Comparison of ENCODE assay signal across 9 cellular contexts in the genomic region with DNA sequence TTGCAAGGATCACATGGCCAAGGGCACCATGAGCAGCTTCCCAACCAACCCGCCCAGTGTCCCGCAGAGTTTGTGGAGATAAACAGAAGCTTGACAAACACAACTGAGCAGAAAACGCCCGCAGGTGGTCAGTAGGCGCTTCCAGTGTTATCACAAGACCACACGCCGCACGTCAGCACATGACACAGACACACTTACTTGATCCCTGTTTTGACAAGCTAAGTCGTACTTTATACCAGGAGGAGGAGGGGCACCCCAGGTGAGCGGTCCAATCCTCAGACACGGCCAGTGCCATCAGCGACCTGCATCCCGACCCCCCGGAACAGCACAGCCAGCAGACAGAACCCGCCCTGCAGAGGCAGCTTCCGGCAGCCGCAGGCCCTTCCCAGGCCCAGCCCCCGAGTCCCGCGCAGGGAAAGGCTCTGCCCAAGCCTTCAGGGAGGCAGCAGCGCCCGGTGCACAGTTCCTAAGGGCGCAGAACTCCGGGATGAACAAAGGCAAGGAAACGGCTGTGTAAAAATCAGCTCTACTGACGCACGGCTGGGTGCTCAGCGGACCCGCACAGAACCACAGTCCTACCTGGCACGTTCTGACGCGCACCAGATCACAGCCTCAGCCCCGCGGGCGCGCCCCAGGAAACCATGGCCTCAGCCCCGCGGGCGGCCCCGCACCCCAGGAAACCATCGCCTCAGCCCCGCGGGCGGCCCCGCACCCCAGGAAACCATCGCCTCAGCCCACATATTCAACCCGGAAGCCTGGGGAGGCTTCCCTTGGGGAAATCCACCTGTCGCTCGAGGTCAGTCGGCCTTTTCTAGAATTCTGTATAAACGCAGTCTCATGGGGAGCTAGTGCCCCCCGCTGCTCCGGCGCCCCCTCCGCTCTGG. TPM values are rescaled to one million over a fixed set of nuclear protein-coding genes. Genes with fewer than 3 reads are reported as not detected.
A peak's percentile ranks its signal among the peaks of the same experiment; 100 is the strongest.
DNase-seq lines count a peak whose midpoint lies in the region; ATAC-seq and TF ChIP-seq lines count a peak whose summit lies in the region.
"Had no signal": no experiment of that assay in that cellular context is flagged by ENCODE, and none has a peak within 500 bp of the region (broad histone marks: within the 10 kb centered on the region; RNA-seq: fewer than 3 reads in every experiment).

No MANE protein-coding gene starts in this region.

- no peaks in the 10 kb centered on the region for H3K27me3 ChIP-seq in CD4-positive, alpha-beta memory T cell (ENCODE audit: insufficient read depth, low read length)
- H3K27me3 ChIP-seq in IMR-90 (ENCODE audit: control insufficient read depth, insufficient read depth, low read length) = no peaks in the 10 kb centered on the region

- no peak overlapping the region for H4K8ac ChIP-seq in IMR-90 (ENCODE audit: low read depth in 2 of 2, low read length in 2 of 2)

- H3K4me2 ChIP-seq in IMR-90 (ENCODE audit: low read depth, low read length) = no peak overlapping the region

- H3K27me3 Mint-ChIP-seq in CD4-positive, alpha-beta memory T cell = no peaks in the 10 kb centered on the region
- no peaks in the 10 kb centered on the region for H3K27me3 Mint-ChIP-seq in activated T-cell treated with anti-CD3 and anti-CD28 coated beads, Interleukin-2, amount 50 U/mL, for 72 hours (ENCODE audit: low read depth)

- no peak overlapping the region for H2AK5ac ChIP-seq in IMR-90 (ENCODE audit: low read depth, low read length)

- CTCF ChIA-PET in CD4-positive, alpha-beta memory T cell (lab: Charles Lee; ENCODE audit: partially characterized antibody) = interaction anchor here (1.0 to 1.3 kb wide), 3 partner anchors 16 to 143 kb away, joined by 3 to 5 read pairs (median 3); a partner anchor contains a TSS
- CTCF ChIA-PET in IMR-90 (lab: Yijun Ruan, JAX) = no interaction called here

- H2BK5ac ChIP-seq in IMR-90 (ENCODE audit: low read depth, low read length, poor library complexity, severe bottlenecking) = no peak overlapping the region

- dilution Hi-C loops in IMR-90 (cut with HindIII; ENCODE audit: low sequenced_read_pairs, unreplicated experiment) = no loop called here

- no peak overlapping the region for H2BK120ac ChIP-seq in IMR-90 (ENCODE audit: low read depth, low read length)

- no peak overlapping the region for H4K91ac ChIP-seq in IMR-90 (ENCODE audit: insufficient read depth, low read depth, low read length)

- POLR2A ChIA-PET in CD4-positive, alpha-beta memory T cell (lab: Charles Lee; ENCODE audit: partially characterized antibody) = interaction anchor here (0.6 to 2.0 kb wide), 6 partner anchors 10 to 97 kb away, joined by 3 to 19 read pairs (median 4); a partner anchor contains a TSS
- POLR2A ChIA-PET in IMR-90 (lab: Charles Lee; ENCODE audit: unreplicated experiment) = no interaction called here

- H4K5ac ChIP-seq in IMR-90 (ENCODE audit: low read depth, low read length) = no peak overlapping the region

- H3K27ac Mint-ChIP-seq in CD4-positive, alpha-beta memory T cell = peak overlapping the region; percentile 94 to 99 (median 97)
- peak overlapping the region; percentile 50 for H3K27ac Mint-ChIP-seq in activated T-cell treated with anti-CD3 and anti-CD28 coated beads, Interleukin-2, amount 50 U/mL, for 72 hours

- H3K4me1 ChIP-seq in CD4-positive, alpha-beta memory T cell (ENCODE audit: insufficient read depth, low read length) = peaks cover 75% of the 10 kb centered on the region
- peaks cover 9% of the 10 kb centered on the region for H3K4me1 ChIP-seq in IMR-90 (ENCODE audit: control insufficient read depth, insufficient read depth, low read length)
- H3K4me1 ChIP-seq in mucosa of descending colon (ENCODE audit: low read depth) = peaks cover 49% of the 10 kb centered on the region

- H3K9ac ChIP-seq in IMR-90 (ENCODE audit: low read depth, low read length) = no peak overlapping the region

- H2AFZ ChIP-seq in IMR-90 (replicated peaks; ENCODE audit: low read length, poor library complexity) = no peak overlapping the region

- H2BK20ac ChIP-seq in IMR-90 (ENCODE audit: low read depth, low read length) = no peak overlapping the region

- no peak for ATAC-seq in IMR-90 (ENCODE audit: low read depth)
- peak; percentile 53 to 65 for ATAC-seq in activated T-cell treated with anti-CD3 and anti-CD28 coated beads, Interleukin-2, amount 50 U/mL, for 72 hours (replicated peaks in 1 of 2)
- peak; percentile 44 for ATAC-seq in mucosa of descending colon
- no peak for ATAC-seq in GM21619 (IDR thresholded peaks at IDR 0.05; ENCODE audit: unreplicated experiment)

- peaks cover 4 to 11% of the 10 kb centered on the region in 2 donors for H3K36me3 Mint-ChIP-seq in CD4-positive, alpha-beta memory T cell
- H3K36me3 Mint-ChIP-seq in activated T-cell treated with anti-CD3 and anti-CD28 coated beads, Interleukin-2, amount 50 U/mL, for 72 hours (ENCODE audit: insufficient read depth in 2 of 2) = no peaks in the 10 kb centered on the region

- peaks cover 26% of the 10 kb centered on the region for H3K9me1 ChIP-seq in IMR-90 (ENCODE audit: insufficient read depth, low read length)

- no peak overlapping the region for H3K23ac ChIP-seq in IMR-90 (ENCODE audit: low read depth, low read length)

- no peak overlapping the region for H3K4ac ChIP-seq in IMR-90 (ENCODE audit: low read depth, low read length)

- no peak overlapping the region for H3K56ac ChIP-seq in IMR-90 (ENCODE audit: extremely low read depth, insufficient read depth, low read length)

- peaks cover 40 to 77% (median 50%) of the 10 kb centered on the region in 4 donors for H3K4me1 Mint-ChIP-seq in CD4-positive, alpha-beta memory T cell
- H3K4me1 Mint-ChIP-seq in activated T-cell treated with anti-CD3 and anti-CD28 coated beads, Interleukin-2, amount 50 U/mL, for 72 hours (ENCODE audit: low read depth) = peaks cover 66% of the 10 kb centered on the region

- no peak overlapping the region for H2BK15ac ChIP-seq in IMR-90 (ENCODE audit: low read depth, low read length)

- no peaks in the 10 kb centered on the region for H3K9me3 ChIP-seq in CD4-positive, alpha-beta memory T cell (ENCODE audit: control insufficient read depth in 1 of 2, low read length in 2 of 2)
- no peaks in the 10 kb centered on the region for H3K9me3 ChIP-seq in IMR-90 (ENCODE audit: control insufficient read depth, insufficient read depth, low read length)
- H3K9me3 ChIP-seq in mucosa of descending colon = no peaks in the 10 kb centered on the region

- no peak overlapping the region for H3K14ac ChIP-seq in IMR-90 (replicated peaks; ENCODE audit: low read depth, low read length)

- peak; percentile 88 to 93 (median 90) for DNase-seq in CD4-positive, alpha-beta memory T cell
- DNase-seq in IMR-90 = no peak
- peak; percentile 65 to 66 for DNase-seq in activated T-cell treated with anti-CD3 and anti-CD28 coated beads, Interleukin-2, amount 50 U/mL, for 72 hours
- peak; percentile 57 to 82 (median 75) for DNase-seq in mucosa of descending colon
- no peak for DNase-seq in NCI-H2107 treated with DMSO at 0.1 percent for 48 hours (lab: John Stamatoyannopoulos, UW; ENCODE audit: unreplicated experiment)
- DNase-seq in NCI-H510A (lab: John Stamatoyannopoulos, UW) = no peak
- no peak for DNase-seq in NCI-H446 treated with DMSO at 0.1 percent for 48 hours (lab: John Stamatoyannopoulos, UW)

- H3K27ac ChIP-seq in CD4-positive, alpha-beta memory T cell (ENCODE audit: low read depth, low read length) = peak overlapping the region; percentile 62
- H3K27ac ChIP-seq in IMR-90 (ENCODE audit: insufficient read depth, low read length) = no peak overlapping the region

- H3K9me3 Mint-ChIP-seq in CD4-positive, alpha-beta memory T cell = peaks cover 0 to 5% (median 0%) of the 10 kb centered on the region in 8 donors
- no peaks in the 10 kb centered on the region for H3K9me3 Mint-ChIP-seq in activated T-cell treated with anti-CD3 and anti-CD28 coated beads, Interleukin-2, amount 50 U/mL, for 72 hours

- TF ChIP-seq CTCF in IMR-90 (conservative IDR thresholded peaks at IDR 0.05; ENCODE audit: low read depth, low read length) (no peak), mucosa of descending colon (IDR thresholded peaks at IDR 0.05) (no peak)

- TF ChIP-seq POLR2A in IMR-90 (IDR thresholded peaks at IDR 0.05; ENCODE audit: low read depth, low read length) = no peak

- TF ChIP-seq RAD21 in IMR-90 (IDR thresholded peaks at IDR 0.05; ENCODE audit: low read length) = no peak

- no peak overlapping the region for H3K18ac ChIP-seq in IMR-90 (ENCODE audit: low read depth, low read length)

- 82% methylated on average over 41 of the region's 55 CpGs; no CpG with 5 or more reads in 1 of the 2 experiments for WGBS in IMR-90 (ENCODE audit: extremely low coverage in 2 of 2, insufficient read length in 1 of 2), 2 experiments

- H4K20me1 ChIP-seq in IMR-90 (ENCODE audit: insufficient read depth, low read length) = peaks cover 80% of the 10 kb centered on the region

- in situ Hi-C loops in IMR-90 (cut with MboI; ENCODE audit: low sequenced_read_pairs) = no loop called here

- H3K79me1 ChIP-seq in IMR-90 (ENCODE audit: low read depth in 1 of 2, low read length in 2 of 2) = peaks cover 32 to 68% of the 10 kb centered on the region in 2 experiments

- no peaks in the 10 kb centered on the region for H3K36me3 ChIP-seq in CD4-positive, alpha-beta memory T cell (ENCODE audit: insufficient read depth, low read length)
- H3K36me3 ChIP-seq in IMR-90 (ENCODE audit: control insufficient read depth, insufficient read depth, low read length) (no peaks in the 10 kb centered on the region; the same call in 1 of the 2 replicates), mucosa of descending colon (ENCODE audit: low read depth) (no peaks in the 10 kb centered on the region)

- H3K4me3 ChIP-seq in CD4-positive, alpha-beta memory T cell (ENCODE audit: low read length in 2 of 2) = peak overlapping the region; percentile 22 to 60
- H3K4me3 ChIP-seq in IMR-90 (ENCODE audit: insufficient read depth, low read depth, low read length) (no peak overlapping the region), mucosa of descending colon (no peak overlapping the region)

- peak overlapping the region; percentile 69 to 85 (median 80) for H3K4me3 Mint-ChIP-seq in CD4-positive, alpha-beta memory T cell
- peak overlapping the region; percentile 71 to 86 for H3K4me3 Mint-ChIP-seq in activated T-cell treated with anti-CD3 and anti-CD28 coated beads, Interleukin-2, amount 50 U/mL, for 72 hours

- BruUV-seq in IMR-90 (replicated peaks; lab: Mats Ljungman, UMichigan) = no TSS peak

- peak overlapping the region; percentile 88 for H2AK9ac ChIP-seq in IMR-90 (replicated peaks; ENCODE audit: low read depth, low read length, poor library complexity)

- intact Hi-C loops in CD4-positive, alpha-beta memory T cell (cut with micrococcal nuclease) = loop anchor here (2.0 kb wide), 1 partner anchor 28 kb away; a partner anchor contains a TSS
- intact Hi-C loops in IMR-90 (cut with micrococcal nuclease) = no loop called here
- intact Hi-C loops in mucosa of descending colon (cut with DNase I, micrococcal nuclease) = no loop called here

RNA-seq across cellular contexts. Expression of a gene that starts 27.8 kb away (rescaled TPM):
- total RNA-seq in CD4-positive, alpha-beta memory T cell = 10 to 100 TPM; 40.3 to 43.0 TPM
- polyA plus RNA-seq in CD4-positive, alpha-beta memory T cell = 1 to 10 TPM in 1 of 2 donors, under 1 TPM in 1; 0.67 to 6.0 TPM
- total RNA-seq in IMR-90 (2012; rRNA removed) (10.9 and 11.9 TPM in 2 replicates), mucosa of descending colon (10 to 100 TPM; 33.0 to 46.3 (median 40.0) TPM)
- polyA plus RNA-seq in IMR-90 (2012; rRNA removed) = 14.2 and 15.1 TPM in 2 replicates
- 18.6 and 22.1 TPM in 2 replicates for polyA plus RNA-seq in IMR-90 (2012; cell fraction: cytosol; rRNA removed)
- polyA plus RNA-seq in IMR-90 (2012; cell fraction: nucleus; rRNA removed; ENCODE audit: low replicate concordance) = 19.0 and 28.1 TPM in 2 replicates
- 10 to 100 TPM; 28.8 to 29.4 TPM for total RNA-seq in activated T-cell treated with anti-CD3 and anti-CD28 coated beads, Interleukin-2, amount 50 U/mL, for 72 hours

RNA-seq across cellular contexts. Expression of a gene that starts 41.7 kb away (rescaled TPM):
- total RNA-seq in CD4-positive, alpha-beta memory T cell = not detected
- polyA plus RNA-seq in CD4-positive, alpha-beta memory T cell = not detected
- total RNA-seq in IMR-90 (2012; rRNA removed) = 0.28 TPM in 1 of 2 replicates, not detected in the other
- polyA plus RNA-seq in IMR-90 (2012; rRNA removed) = 0.17 and 0.32 TPM in 2 replicates
- 0.14 and 0.27 TPM in 2 replicates for polyA plus RNA-seq in IMR-90 (2012; cell fraction: cytosol; rRNA removed)
- polyA plus RNA-seq in IMR-90 (2012; cell fraction: nucleus; rRNA removed; ENCODE audit: low replicate concordance) = 1.1 and 2.2 TPM in 2 replicates
- under 1 TPM in 1 of 2 donors, not detected in 1; 0.42 TPM for total RNA-seq in activated T-cell treated with anti-CD3 and anti-CD28 coated beads, Interleukin-2, amount 50 U/mL, for 72 hours
- 1 to 10 TPM in 2 of 3 donors, under 1 TPM in 1; 0.23 to 2.8 (median 1.3) TPM for total RNA-seq in mucosa of descending colon
- total RNA-seq: renal cortical epithelial cell had no signal

RNA-seq across cellular contexts. Expression of a gene that starts 44.3 kb away (rescaled TPM):
- under 1 TPM in 1 of 2 experiments, not detected in 1; 0.96 TPM for total RNA-seq in CD4-positive, alpha-beta memory T cell
- not detected for polyA plus RNA-seq in CD4-positive, alpha-beta memory T cell
- 0.36 TPM in 1 of 2 replicates, not detected in the other for total RNA-seq in IMR-90 (2012; rRNA removed)
- 0.16 and 0.24 TPM in 2 replicates for polyA plus RNA-seq in IMR-90 (2012; rRNA removed)
- polyA plus RNA-seq in IMR-90 (2012; cell fraction: cytosol; rRNA removed) = 0.21 and 0.60 TPM in 2 replicates
- 0.69 and 1.1 TPM in 2 replicates for polyA plus RNA-seq in IMR-90 (2012; cell fraction: nucleus; rRNA removed; ENCODE audit: low replicate concordance)
- total RNA-seq in activated T-cell treated with anti-CD3 and anti-CD28 coated beads, Interleukin-2, amount 50 U/mL, for 72 hours = under 1 TPM; 0.48 to 0.97 TPM
- 1 to 10 TPM; 1.7 to 6.8 (median 1.9) TPM for total RNA-seq in mucosa of descending colon
- total RNA-seq: renal cortical epithelial cell had no signal

RNA-seq across cellular contexts. Expression of a gene that starts 45.6 kb away (rescaled TPM):
- total RNA-seq in CD4-positive, alpha-beta memory T cell = 10 to 100 TPM; 27.9 to 29.2 TPM
- polyA plus RNA-seq in CD4-positive, alpha-beta memory T cell = 10 to 100 TPM; 58.6 to 59.2 TPM
- 104 and 106 TPM in 2 replicates for total RNA-seq in IMR-90 (2012; rRNA removed)
- polyA plus RNA-seq in IMR-90 (2012; rRNA removed) = 181 and 255 TPM in 2 replicates
- 224 and 350 TPM in 2 replicates for polyA plus RNA-seq in IMR-90 (2012; cell fraction: cytosol; rRNA removed)
- 81.5 and 129 TPM in 2 replicates for polyA plus RNA-seq in IMR-90 (2012; cell fraction: nucleus; rRNA removed; ENCODE audit: low replicate concordance)
- 10 to 100 TPM; 54.5 to 73.2 TPM for total RNA-seq in activated T-cell treated with anti-CD3 and anti-CD28 coated beads, Interleukin-2, amount 50 U/mL, for 72 hours
- 10 to 100 TPM; 39.7 to 53.8 (median 49.1) TPM for total RNA-seq in mucosa of descending colon

RNA-seq across cellular contexts. Expression of a gene that starts 48.9 kb away (rescaled TPM):
- under 1 TPM in 1 of 2 experiments, not detected in 1; 0.44 TPM for total RNA-seq in CD4-positive, alpha-beta memory T cell
- polyA plus RNA-seq in CD4-positive, alpha-beta memory T cell = not detected
- total RNA-seq in IMR-90 (2012; rRNA removed) (under 0.01 TPM in 2 replicates), mucosa of descending colon (10 to 100 TPM in 1 of 3 donors, 1 to 10 TPM in 2; 2.6 to 10.0 (median 8.1) TPM)
- 0.48 and 0.49 TPM in 2 replicates for polyA plus RNA-seq in IMR-90 (2012; rRNA removed)
- 0.04 and 0.21 TPM in 2 replicates for polyA plus RNA-seq in IMR-90 (2012; cell fraction: cytosol; rRNA removed)
- polyA plus RNA-seq in IMR-90 (2012; cell fraction: nucleus; rRNA removed; ENCODE audit: low replicate concordance) = 6.9 and 12.9 TPM in 2 replicates
- under 1 TPM; 0.19 to 0.67 TPM for total RNA-seq in activated T-cell treated with anti-CD3 and anti-CD28 coated beads, Interleukin-2, amount 50 U/mL, for 72 hours

Comparison
In these comparisons a context has a peak if more than half of its experiments do, and no peak if none do; other contexts are left out.
1. DNase-seq: peak in CD4-positive, alpha-beta memory T cell (5 of 5), activated T-cell treated with anti-CD3 and anti-CD28 coated beads, Interleukin-2, amount 50 U/mL, for 72 hours (2 of 2) and mucosa of descending colon (3 of 3); none in IMR-90 (single experiment), NCI-H2107 treated with DMSO at 0.1 percent for 48 hours (single experiment), NCI-H510A (single experiment) and NCI-H446 treated with DMSO at 0.1 percent for 48 hours (single experiment).
2. H3K4me3 ChIP-seq: peak in CD4-positive, alpha-beta memory T cell (2 of 2); none in IMR-90 (single experiment) and mucosa of descending colon (single experiment).
3. ATAC-seq: peak in activated T-cell treated with anti-CD3 and anti-CD28 coated beads, Interleukin-2, amount 50 U/mL, for 72 hours (2 of 2) and mucosa of descending colon (single experiment); none in IMR-90 (single experiment) and GM21619 (single experiment).